ENCODE assay signal across 8 cellular contexts in genomic region chr10:73871915-73872710, GRCh38. TPM values are rescaled to one million over a fixed set of nuclear protein-coding genes. Genes with fewer than 3 reads are reported as not detected.
A peak's percentile ranks its signal among the peaks of the same experiment; 100 is the strongest.
DNase-seq lines count a peak whose midpoint lies in the region; ATAC-seq, FAIRE-seq and TF ChIP-seq lines count a peak whose summit lies in the region.

No MANE protein-coding gene starts in this region.

- peaks cover 59% of the 10 kb centered on the region for H4K20me1 ChIP-seq in astrocyte (ENCODE audit: insufficient read depth, low read length)

- intact Hi-C loops in left ventricle myocardium inferior (cut with micrococcal nuclease) = no loop called here
- intact Hi-C loops in vagina (cut with DNase I) = no loop called here

- no peak overlapping the region for H3K27ac Mint-ChIP-seq in astrocyte (ENCODE audit: unreplicated experiment)

- H3K4me1 ChIP-seq in left ventricle myocardium inferior (peaks cover 59% of the 10 kb centered on the region), right atrium auricular region (peaks cover 0 to 58% of the 10 kb centered on the region in 2 donors), astrocyte (ENCODE audit: insufficient read depth, low read length) (peaks cover 4% of the 10 kb centered on the region), liver (ENCODE audit: control insufficient read depth in 4 of 4, insufficient read depth in 4 of 4, low read length in 3 of 4) (peaks cover 9 to 32% (median 20%) of the 10 kb centered on the region in 4 donors), vagina (peaks cover 63% of the 10 kb centered on the region)

- no peak for TF ChIP-seq POLR2A in vagina (IDR thresholded peaks at IDR 0.05)

- 71% methylated on average over 7 of the region's 7 CpGs for WGBS in liver

- H2AFZ ChIP-seq in astrocyte (ENCODE audit: low read depth, low read length) = no peak overlapping the region

- H3K9ac ChIP-seq in astrocyte (ENCODE audit: low read length) (no peak overlapping the region), liver (ENCODE audit: low read depth in 1 of 2, low read length in 2 of 2) (no peak overlapping the region)

- H3K27ac ChIP-seq in left ventricle myocardium inferior (replicated peaks) = no peak overlapping the region
- H3K27ac ChIP-seq in right atrium auricular region = no peak overlapping the region
- no peak overlapping the region for H3K27ac ChIP-seq in astrocyte (ENCODE audit: low read depth, low read length)
- no peak overlapping the region for H3K27ac ChIP-seq in liver (ENCODE audit: low read depth in 1 of 2, low read length in 2 of 2)
- H3K27ac ChIP-seq in vagina = peak overlapping the region; percentile 33

- H3K4me3 ChIP-seq in left ventricle myocardium inferior (peak overlapping the region; percentile 89), right atrium auricular region (no peak overlapping the region), astrocyte (ENCODE audit: insufficient read depth, low read depth, low read length) (no peak overlapping the region), liver (ENCODE audit: low read depth in 1 of 3, low read length in 3 of 3) (no peak overlapping the region), vagina (peak overlapping the region; percentile 88)

- peaks cover 14% of the 10 kb centered on the region for H3K4me1 Mint-ChIP-seq in astrocyte (ENCODE audit: low read depth, unreplicated experiment)

- H3K4me3 Mint-ChIP-seq in astrocyte (ENCODE audit: unreplicated experiment) = peak overlapping the region; percentile 87

- H3K9me3 ChIP-seq in left ventricle myocardium inferior (replicated peaks) (no peaks in the 10 kb centered on the region), right atrium auricular region (no peaks in the 10 kb centered on the region), astrocyte (ENCODE audit: insufficient read depth, low read depth, low read length) (no peaks in the 10 kb centered on the region), liver (ENCODE audit: control insufficient read depth in 4 of 4, low read length in 3 of 4) (no peaks in the 10 kb centered on the region), vagina (no peaks in the 10 kb centered on the region)

- H3K4me2 ChIP-seq in astrocyte (ENCODE audit: low read length) = no peak overlapping the region

- no peaks in the 10 kb centered on the region for H3K27me3 ChIP-seq in left ventricle myocardium inferior (ENCODE audit: low read depth)
- no peaks in the 10 kb centered on the region for H3K27me3 ChIP-seq in right atrium auricular region
- H3K27me3 ChIP-seq in astrocyte (ENCODE audit: insufficient read depth, low read length) = no peaks in the 10 kb centered on the region
- no peaks in the 10 kb centered on the region for H3K27me3 ChIP-seq in liver (ENCODE audit: control insufficient read depth in 4 of 4, insufficient read depth in 4 of 4, low read length in 3 of 4)
- H3K27me3 ChIP-seq in vagina = no peaks in the 10 kb centered on the region

- peaks cover 7% of the 10 kb centered on the region for H3K36me3 Mint-ChIP-seq in astrocyte (ENCODE audit: low read depth, unreplicated experiment)

- TF ChIP-seq CTCF in left ventricle myocardium inferior (IDR thresholded peaks at IDR 0.05; ENCODE audit: borderline replicate concordance) (no peak), right atrium auricular region (IDR thresholded peaks at IDR 0.05) (no peak), astrocyte (IDR thresholded peaks at IDR 0.05; ENCODE audit: insufficient read depth, low read depth, low read length) (no peak), liver (IDR thresholded peaks at IDR 0.05; ENCODE audit: low read depth, low read length, missing input control) (no peak), vagina (IDR thresholded peaks at IDR 0.05) (no peak)

- H3K9me3 Mint-ChIP-seq in astrocyte (ENCODE audit: unreplicated experiment) = no peaks in the 10 kb centered on the region

- ATAC-seq in GM19452 (IDR thresholded peaks at IDR 0.05; ENCODE audit: unreplicated experiment) = no peak

- peaks cover 12% of the 10 kb centered on the region for H3K79me2 ChIP-seq in astrocyte (ENCODE audit: insufficient read depth, low read length)

- peaks cover under 1% of the 10 kb centered on the region for H3K27me3 Mint-ChIP-seq in astrocyte (ENCODE audit: low read depth, unreplicated experiment)

- H3K36me3 ChIP-seq in left ventricle myocardium inferior = peaks cover 16% of the 10 kb centered on the region
- H3K36me3 ChIP-seq in right atrium auricular region = no peaks in the 10 kb centered on the region
- peaks cover 6% of the 10 kb centered on the region for H3K36me3 ChIP-seq in astrocyte (ENCODE audit: insufficient read depth, low read length)
- H3K36me3 ChIP-seq in liver (ENCODE audit: control insufficient read depth in 4 of 4, insufficient read depth in 3 of 4, low read depth in 1 of 4, low read length in 3 of 4) = peaks cover 0 to 3% (median 1%) of the 10 kb centered on the region in 4 donors
- H3K36me3 ChIP-seq in vagina = peaks cover 0 to 14% of the 10 kb centered on the region in 2 donors

- DNase-seq in left ventricle myocardium inferior (no peak), right atrium auricular region (ENCODE audit: low spot score) (no peak), astrocyte (ENCODE audit: low read depth) (no peak), vagina (ENCODE audit: extremely low spot score in 2 of 2) (no peak), GM19240 (ENCODE audit: insufficient read length, low spot score) (no peak), NCI-H774 (lab: John Stamatoyannopoulos, UW) (no peak)

- FAIRE-seq in astrocyte (lab: Jason Lieb, UNC) = no peak

- TF ChIP-seq RAD21 in liver (IDR thresholded peaks at IDR 0.05) = no peak

TF ChIP-seq in liver, 16 proteins besides CTCF, POLR2A, EP300 and RAD21 (continues in another document):
- peak; percentile 50 to 74 for TF ChIP-seq RXRA (IDR thresholded peaks at IDR 0.05)
- TF ChIP-seq TAF1 (conservative IDR thresholded peaks at IDR 0.05) = no peak
- TF ChIP-seq NR2F2 (IDR thresholded peaks at IDR 0.05) = peak; percentile 36
- no peak for TF ChIP-seq ZBTB33 (IDR thresholded peaks at IDR 0.05)
- no peak for TF ChIP-seq ATF3 (IDR thresholded peaks at IDR 0.05)
- TF ChIP-seq SP1 (IDR thresholded peaks at IDR 0.05) = peak; percentile 41
- no peak for TF ChIP-seq FOXA1 (IDR thresholded peaks at IDR 0.05)
- TF ChIP-seq YY1 (IDR thresholded peaks at IDR 0.05) = no peak
- peak; percentile 57 to 64 for TF ChIP-seq HNF4A (conservative IDR thresholded peaks at IDR 0.05)
- TF ChIP-seq HNF4G (IDR thresholded peaks at IDR 0.05) = no peak
- no peak for TF ChIP-seq REST (IDR thresholded peaks at IDR 0.05)
- no peak for TF ChIP-seq MAX (IDR thresholded peaks at IDR 0.05)
- no peak for TF ChIP-seq FOXA2 (IDR thresholded peaks at IDR 0.05)
- no peak for TF ChIP-seq EGR1 (IDR thresholded peaks at IDR 0.05; ENCODE audit: low read depth in 2 of 2)

RNA-seq across cellular contexts. Expression of gene CAMK2G, which starts 2.2 kb away (rescaled TPM):
- total RNA-seq in left ventricle myocardium inferior = 12.5 TPM
- total RNA-seq in right atrium auricular region = 10 to 100 TPM; 12.1 to 17.4 TPM
- 16.6 and 19.8 TPM in 2 replicates for total RNA-seq in astrocyte
- 10 to 100 TPM in 1 of 2 donors, 1 to 10 TPM in 1; 9.3 to 18.3 TPM for total RNA-seq in liver
- polyA plus RNA-seq in liver = 10 to 100 TPM in 1 of 2 donors, 1 to 10 TPM in 1; 6.8 to 10.4 TPM
- 48.9 TPM for total RNA-seq in vagina

RNA-seq across cellular contexts. Expression of gene PLAU, which starts 38.8 kb away (rescaled TPM):
- 4.9 TPM for total RNA-seq in left ventricle myocardium inferior
- total RNA-seq in right atrium auricular region = 1 to 10 TPM; 3.9 to 4.6 TPM
- total RNA-seq in astrocyte = 81.2 and 90.2 TPM in 2 replicates
- total RNA-seq in liver = 1 to 10 TPM in 1 of 2 donors, under 1 TPM in 1; 0.67 to 1.0 TPM
- under 1 TPM; 0.40 to 0.91 TPM for polyA plus RNA-seq in liver
- 18.2 TPM for total RNA-seq in vagina

Comparison
In these comparisons a context has a peak if more than half of its experiments do, and no peak if none do; other contexts are left out.
1. H3K4me3 ChIP-seq: peak in left ventricle myocardium inferior (single experiment) and vagina (2 of 2); none in right atrium auricular region (0 of 2), astrocyte (single experiment) and liver (0 of 3).